26 cellular contexts compared by ENCODE assay signal in genomic region chr19:5042556-5042955, GRCh38.
DNase-seq lines count a peak whose midpoint lies in the region; ATAC-seq and TF ChIP-seq lines count a peak whose summit lies in the region.
"Had no signal": no experiment of that assay in that cellular context is flagged by ENCODE, and none has a peak within 500 bp of the region (broad histone marks: within the 10 kb centered on the region; RNA-seq: fewer than 3 reads in every experiment).

No MANE protein-coding gene starts in this region.

- no peaks in the 10 kb centered on the region for H3K4me1 Mint-ChIP-seq in MCF 10A (ENCODE audit: insufficient read depth, unreplicated experiment)
- H3K4me1 Mint-ChIP-seq in endodermal cell, result peaks cover 18% of the 10 kb centered on the region
- H3K4me1 Mint-ChIP-seq in activated T-cell treated with anti-CD3 and anti-CD28 coated beads, Interleukin-2, amount 50 U/mL, for 72 hours (ENCODE audit: low read depth), result no peaks in the 10 kb centered on the region
- H3K4me1 Mint-ChIP-seq: immature natural killer cell had no signal

- intact Hi-C loops in MCF 10A (cut with micrococcal nuclease), result no loop called here
- intact Hi-C loops in breast epithelium (cut with DNase I; ENCODE audit: low total_unique reads), result no loop called here
- intact Hi-C loops in spleen (cut with DNase I; ENCODE audit: low total_unique reads), result no loop called here
- intact Hi-C loops in head of caudate nucleus (cut with DNase I), result loop anchor here (10.0 kb wide), 1 partner anchor 542 kb away; no protein-coding TSS in a partner anchor

- BruUV-seq in MCF 10A (replicated peaks; lab: Mats Ljungman, UMichigan), result TSS peak; percentile 33

- POLR2A ChIA-PET in MCF 10A (lab: Yijun Ruan, JAX), result interaction anchor here (0.6 kb wide), 1 partner anchor 15 kb away, joined by 3 read pairs; no protein-coding TSS in a partner anchor

- TF ChIP-seq CTCF in MCF 10A (IDR thresholded peaks at IDR 0.05; ENCODE audit: unreplicated experiment) (no peak), breast epithelium (IDR thresholded peaks at IDR 0.05) (no peak), NB4 (IDR thresholded peaks at IDR 0.05; ENCODE audit: low read depth, low read length) (no peak), endodermal cell (conservative IDR thresholded peaks at IDR 0.05) (no peak), spleen (IDR thresholded peaks at IDR 0.05 in 8 of 11, conservative IDR thresholded peaks at IDR 0.05 in 3 of 11) (no peak)

- DNase-seq in MCF 10A (ENCODE audit: unreplicated experiment) (no peak), breast epithelium (ENCODE audit: low spot score in 2 of 2) (no peak), NB4 (ENCODE audit: low read depth) (peak; percentile 26), endodermal cell (peak; percentile 82), spleen (peak; percentile 67), head of caudate nucleus (no peak)
- no peak for DNase-seq in activated T-cell treated with anti-CD3 and anti-CD28 coated beads, Interleukin-2, amount 50 U/mL, for 72 hours
- DNase-seq: ACHN; activated gamma-delta T cell; activated naive CD8-positive, alpha-beta T cell treated with anti-CD3 and anti-CD28 coated beads, Interleukin-2, amount 10 ng/mL, durations not matched to agents 7 days and 5 days; activated T-cell treated with anti-CD3 and anti-CD28 coated beads for 4 hours; central memory CD4-positive, alpha-beta T cell; DMS153; HCEC 1CT; immature natural killer cell; NCI-H1048; NCI-H1694; NCI-H524 treated with DMSO at 0.1 percent for 48 hours; psoas muscle; stimulated activated CD8-positive, alpha-beta memory T cell treated with anti-CD3 and anti-CD28 coated beads, Interleukin-4, amount 100 ng/mL, for 48 hours; T-helper 1 cell; transverse colon had no signal

- H3K4me3 Mint-ChIP-seq in MCF 10A (ENCODE audit: unreplicated experiment), result no peak overlapping the region
- no peak overlapping the region for H3K4me3 Mint-ChIP-seq in endodermal cell
- no peak overlapping the region for H3K4me3 Mint-ChIP-seq in activated T-cell treated with anti-CD3 and anti-CD28 coated beads, Interleukin-2, amount 50 U/mL, for 72 hours
- H3K4me3 Mint-ChIP-seq: activated naive CD8-positive, alpha-beta T cell treated with anti-CD3 and anti-CD28 coated beads, Interleukin-2, amount 10 ng/mL, durations not matched to agents 7 days and 5 days; immature natural killer cell had no signal

- H3K9ac ChIP-seq in endodermal cell (ENCODE audit: extremely low read depth, low read length, poor library complexity, severe bottlenecking), result no peak overlapping the region

- no peak for TF ChIP-seq POLR2A in breast epithelium (IDR thresholded peaks at IDR 0.05)
- no peak for TF ChIP-seq POLR2A in NB4 (IDR thresholded peaks at IDR 0.05; ENCODE audit: extremely low read depth, insufficient read length)
- TF ChIP-seq POLR2A in spleen (IDR thresholded peaks at IDR 0.05), result no peak

- H3K27ac ChIP-seq in breast epithelium (no peak overlapping the region), endodermal cell (ENCODE audit: low read depth, low read length) (no peak overlapping the region), spleen (no peak overlapping the region)
- H3K27ac ChIP-seq: hepatocyte, left lung, psoas muscle, SJSA1, transverse colon had no signal

- H3K36me3 ChIP-seq in breast epithelium (no peaks in the 10 kb centered on the region), endodermal cell (ENCODE audit: control insufficient read depth, insufficient read depth, low read length) (peaks cover 12% of the 10 kb centered on the region), spleen (peaks cover 0 to 85% (median 36%) of the 10 kb centered on the region in 6 donors)

- no peak for ATAC-seq in GM21515 (IDR thresholded peaks at IDR 0.05; ENCODE audit: unreplicated experiment)
- no peak for ATAC-seq in activated T-cell treated with anti-CD3 and anti-CD28 coated beads, Interleukin-2, amount 50 U/mL, for 72 hours (replicated peaks in 1 of 2)
- ATAC-seq: left lung, psoas muscle had no signal

- H3K4me1 ChIP-seq in breast epithelium (peaks cover 9 to 19% of the 10 kb centered on the region in 2 donors), endodermal cell (ENCODE audit: control insufficient read depth, insufficient read depth, low read length) (peaks cover 9% of the 10 kb centered on the region), spleen (peaks cover 0 to 49% (median 19%) of the 10 kb centered on the region in 6 donors)

- no peaks in the 10 kb centered on the region for H3K27me3 ChIP-seq in breast epithelium
- no peaks in the 10 kb centered on the region for H3K27me3 ChIP-seq in endodermal cell (ENCODE audit: control insufficient read depth, insufficient read depth, low read length, poor library complexity, severe bottlenecking)
- no peaks in the 10 kb centered on the region for H3K27me3 ChIP-seq in spleen (replicated peaks in 1 of 7)
- H3K27me3 ChIP-seq: hepatocyte, left lung, SJSA1, transverse colon had no signal

- no peak overlapping the region for H3K4me3 ChIP-seq in breast epithelium
- no peak overlapping the region for H3K4me3 ChIP-seq in NB4 (ENCODE audit: low read depth, low read length)
- no peak overlapping the region for H3K4me3 ChIP-seq in endodermal cell (ENCODE audit: low read length)
- no peak overlapping the region for H3K4me3 ChIP-seq in spleen
- H3K4me3 ChIP-seq: hepatocyte, left lung, psoas muscle, SJSA1, transverse colon had no signal

- no peaks in the 10 kb centered on the region for H3K9me3 Mint-ChIP-seq in MCF 10A (ENCODE audit: unreplicated experiment)
- H3K9me3 Mint-ChIP-seq in endodermal cell, result no peaks in the 10 kb centered on the region
- H3K9me3 Mint-ChIP-seq in activated T-cell treated with anti-CD3 and anti-CD28 coated beads, Interleukin-2, amount 50 U/mL, for 72 hours, result no peaks in the 10 kb centered on the region
- H3K9me3 Mint-ChIP-seq: activated naive CD8-positive, alpha-beta T cell treated with anti-CD3 and anti-CD28 coated beads, Interleukin-2, amount 10 ng/mL, durations not matched to agents 7 days and 5 days; immature natural killer cell had no signal

- H3K36me3 Mint-ChIP-seq in MCF 10A (ENCODE audit: insufficient read depth, unreplicated experiment), result peaks cover 59% of the 10 kb centered on the region
- peaks cover 23% of the 10 kb centered on the region for H3K36me3 Mint-ChIP-seq in endodermal cell (ENCODE audit: low read depth)
- no peaks in the 10 kb centered on the region for H3K36me3 Mint-ChIP-seq in activated T-cell treated with anti-CD3 and anti-CD28 coated beads, Interleukin-2, amount 50 U/mL, for 72 hours (ENCODE audit: insufficient read depth in 2 of 2)
- H3K36me3 Mint-ChIP-seq: immature natural killer cell had no signal

- no peaks in the 10 kb centered on the region for H3K9me3 ChIP-seq in breast epithelium
- no peaks in the 10 kb centered on the region for H3K9me3 ChIP-seq in endodermal cell (ENCODE audit: control insufficient read depth, low read length)
- no peaks in the 10 kb centered on the region for H3K9me3 ChIP-seq in spleen
- H3K9me3 ChIP-seq: left lung, psoas muscle, SJSA1, transverse colon had no signal

- H3K27ac Mint-ChIP-seq in MCF 10A (ENCODE audit: low read depth, unreplicated experiment) (no peak overlapping the region), endodermal cell (peak overlapping the region; percentile 30)
- no peak overlapping the region for H3K27ac Mint-ChIP-seq in activated T-cell treated with anti-CD3 and anti-CD28 coated beads, Interleukin-2, amount 50 U/mL, for 72 hours
- H3K27ac Mint-ChIP-seq: activated naive CD8-positive, alpha-beta T cell treated with anti-CD3 and anti-CD28 coated beads, Interleukin-2, amount 10 ng/mL, durations not matched to agents 7 days and 5 days had no signal

- H3K27me3 Mint-ChIP-seq in MCF 10A (ENCODE audit: insufficient read depth, unreplicated experiment) (no peaks in the 10 kb centered on the region), endodermal cell (ENCODE audit: insufficient read depth) (no peaks in the 10 kb centered on the region)
- no peaks in the 10 kb centered on the region for H3K27me3 Mint-ChIP-seq in activated T-cell treated with anti-CD3 and anti-CD28 coated beads, Interleukin-2, amount 50 U/mL, for 72 hours (ENCODE audit: low read depth)
- H3K27me3 Mint-ChIP-seq: activated naive CD8-positive, alpha-beta T cell treated with anti-CD3 and anti-CD28 coated beads, Interleukin-2, amount 10 ng/mL, durations not matched to agents 7 days and 5 days had no signal

- CTCF ChIA-PET in MCF 10A (lab: Yijun Ruan, JAX), result interaction anchor here (0.7 kb wide), 1 partner anchor 230 kb away, joined by 3 read pairs; no protein-coding TSS in a partner anchor

- 71 to 73% methylated on average over 16 to 17 of the region's 18 CpGs for WGBS in endodermal cell (ENCODE audit: insufficient coverage in 1 of 2, insufficient read length in 1 of 2), 2 experiments
- WGBS in spleen, 5 donors, result 79 to 89% (median 84%) methylated on average over 18 of the region's 18 CpGs

Comparison
In these comparisons a context has a peak if more than half of its experiments do, and no peak if none do; other contexts are left out.
1. DNase-seq: peak in NB4 (single experiment), endodermal cell (single experiment) and spleen (single experiment); none in MCF 10A (single experiment), breast epithelium (0 of 2), head of caudate nucleus (0 of 42) and activated T-cell treated with anti-CD3 and anti-CD28 coated beads, Interleukin-2, amount 50 U/mL, for 72 hours (0 of 2).